In genomic region chr2:217611626-217612127, GRCh38 we compare ENCODE assay signal across 22 cellular contexts.
DNase-seq lines count a peak whose midpoint lies in the region; ATAC-seq and TF ChIP-seq lines count a peak whose summit lies in the region.
"Had no signal": no experiment of that assay in that cellular context is flagged by ENCODE, and none has a peak within 500 bp of the region (broad histone marks: within the 10 kb centered on the region; RNA-seq: fewer than 3 reads in every experiment).

No MANE protein-coding gene starts in this region.

- no peak for ATAC-seq in activated CD8-positive, alpha-beta T cell treated with anti-CD3 and anti-CD28 coated beads for 36 hours
- no peak for ATAC-seq in activated CD8-positive, alpha-beta T cell treated with anti-CD3 and anti-CD28 coated beads, Interleukin-2, amount 10 ng/mL, durations not matched to agents 7 days and 5 days
- ATAC-seq in activated naive CD4-positive, alpha-beta T cell treated with anti-CD3 and anti-CD28 coated beads, Interleukin-2, amount 50 U/mL, for 72 hours = no peak
- no peak for ATAC-seq in GM21360 (IDR thresholded peaks at IDR 0.05; ENCODE audit: unreplicated experiment)
- ATAC-seq: heart right ventricle; natural killer cell treated with Interleukin-12 subunit alpha and Interleukin-12 subunit beta and Interleukin-15 and Interleukin-18, amount 100 ng/mL, for 72 hours had no signal

- CTCF ChIA-PET in activated CD8-positive, alpha-beta T cell treated with anti-CD3 and anti-CD28 coated beads for 36 hours (lab: Charles Lee) = interaction anchor here (1.3 kb wide), 1 partner anchor 40 kb away, joined by 3 read pairs; no protein-coding TSS in a partner anchor
- CTCF ChIA-PET in activated CD8-positive, alpha-beta T cell treated with anti-CD3 and anti-CD28 coated beads, Interleukin-2, amount 10 ng/mL, durations not matched to agents 7 days and 5 days (lab: Charles Lee) = no interaction called here

- DNase-seq in activated CD8-positive, alpha-beta T cell treated with anti-CD3 and anti-CD28 coated beads for 36 hours = peak; percentile 7
- no peak for DNase-seq in activated CD8-positive, alpha-beta T cell treated with anti-CD3 and anti-CD28 coated beads, Interleukin-2, amount 10 ng/mL, durations not matched to agents 7 days and 5 days
- peak; percentile 70 for DNase-seq in G401 (ENCODE audit: low spot score)
- no peak for DNase-seq in activated naive CD4-positive, alpha-beta T cell treated with anti-CD3 and anti-CD28 coated beads, Interleukin-2, amount 50 U/mL, for 72 hours (ENCODE audit: low spot score in 2 of 2)
- DNase-seq in neural crest cell (ENCODE audit: low read depth, low spot score) = no peak
- no peak for DNase-seq in kidney glomerular epithelial cell (lab: John Stamatoyannopoulos, UW)
- no peak for DNase-seq in NOMO-1 treated with dmso at 0.1 percent for 144 hours (lab: John Stamatoyannopoulos, UW; ENCODE audit: unreplicated experiment)
- DNase-seq: activated CD8-positive, alpha-beta memory T cell treated with anti-CD3 and anti-CD28 coated beads, Interleukin-2, amount 50 U/mL, for 48 hours; effector CD4-positive, alpha-beta T cell; erythroblast; foreskin fibroblast; heart right ventricle; Kasumi-1; left ventricle myocardium inferior; NCI-H1694 treated with DMSO at 0.1 percent for 48 hours; NCI-H2171 treated with DMSO at 0.1 percent for 48 hours; NCI-H526; sigmoid colon had no signal

- no peak overlapping the region for H3K4me3 Mint-ChIP-seq in activated CD8-positive, alpha-beta T cell treated with anti-CD3 and anti-CD28 coated beads for 36 hours
- no peak overlapping the region for H3K4me3 Mint-ChIP-seq in activated CD8-positive, alpha-beta T cell treated with anti-CD3 and anti-CD28 coated beads, Interleukin-2, amount 10 ng/mL, durations not matched to agents 7 days and 5 days
- no peak overlapping the region for H3K4me3 Mint-ChIP-seq in neural crest cell
- H3K4me3 Mint-ChIP-seq: brain; mesothelial cell of epicardium; natural killer cell treated with Interleukin-12 subunit alpha and Interleukin-12 subunit beta and Interleukin-15 and Interleukin-18, amount 100 ng/mL, for 72 hours had no signal

- H3K4me1 Mint-ChIP-seq in activated CD8-positive, alpha-beta T cell treated with anti-CD3 and anti-CD28 coated beads for 36 hours (ENCODE audit: low read depth) = peaks cover 44% of the 10 kb centered on the region
- peaks cover 24% of the 10 kb centered on the region for H3K4me1 Mint-ChIP-seq in activated CD8-positive, alpha-beta T cell treated with anti-CD3 and anti-CD28 coated beads, Interleukin-2, amount 10 ng/mL, durations not matched to agents 7 days and 5 days (ENCODE audit: low read depth)
- peaks cover 21% of the 10 kb centered on the region for H3K4me1 Mint-ChIP-seq in neural crest cell

- H3K9me3 Mint-ChIP-seq in activated CD8-positive, alpha-beta T cell treated with anti-CD3 and anti-CD28 coated beads for 36 hours = no peaks in the 10 kb centered on the region
- no peaks in the 10 kb centered on the region for H3K9me3 Mint-ChIP-seq in activated CD8-positive, alpha-beta T cell treated with anti-CD3 and anti-CD28 coated beads, Interleukin-2, amount 10 ng/mL, durations not matched to agents 7 days and 5 days (ENCODE audit: insufficient read depth)
- H3K9me3 Mint-ChIP-seq in activated naive CD4-positive, alpha-beta T cell treated with anti-CD3 and anti-CD28 coated beads, Interleukin-2, amount 50 U/mL, for 72 hours = peaks cover 2 to 5% of the 10 kb centered on the region in 2 donors
- no peaks in the 10 kb centered on the region for H3K9me3 Mint-ChIP-seq in neural crest cell
- H3K9me3 Mint-ChIP-seq: brain; mesothelial cell of epicardium; natural killer cell treated with Interleukin-12 subunit alpha and Interleukin-12 subunit beta and Interleukin-15 and Interleukin-18, amount 100 ng/mL, for 72 hours had no signal

- H3K36me3 Mint-ChIP-seq in activated CD8-positive, alpha-beta T cell treated with anti-CD3 and anti-CD28 coated beads for 36 hours (ENCODE audit: low read depth) = peaks cover 5% of the 10 kb centered on the region
- no peaks in the 10 kb centered on the region for H3K36me3 Mint-ChIP-seq in activated CD8-positive, alpha-beta T cell treated with anti-CD3 and anti-CD28 coated beads, Interleukin-2, amount 10 ng/mL, durations not matched to agents 7 days and 5 days (ENCODE audit: low read depth)
- H3K36me3 Mint-ChIP-seq in activated naive CD4-positive, alpha-beta T cell treated with anti-CD3 and anti-CD28 coated beads, Interleukin-2, amount 50 U/mL, for 72 hours = peaks cover 0 to 7% of the 10 kb centered on the region in 2 donors
- H3K36me3 Mint-ChIP-seq in neural crest cell (ENCODE audit: low read depth) = no peaks in the 10 kb centered on the region
- H3K36me3 Mint-ChIP-seq: brain; mesothelial cell of epicardium; natural killer cell treated with Interleukin-12 subunit alpha and Interleukin-12 subunit beta and Interleukin-15 and Interleukin-18, amount 100 ng/mL, for 72 hours had no signal

- no peak for TF ChIP-seq CTCF in activated CD8-positive, alpha-beta T cell treated with anti-CD3 and anti-CD28 coated beads for 36 hours (IDR thresholded peaks at IDR 0.05)
- no peak for TF ChIP-seq CTCF in neural crest cell (conservative IDR thresholded peaks at IDR 0.05)

- intact Hi-C loops in activated CD8-positive, alpha-beta T cell treated with anti-CD3 and anti-CD28 coated beads for 36 hours (cut with micrococcal nuclease) = no loop called here

- in situ Hi-C loops in G401 (cut with HindIII; ENCODE audit: low sequenced_read_pairs) = no loop called here

- POLR2A ChIA-PET in activated CD8-positive, alpha-beta T cell treated with anti-CD3 and anti-CD28 coated beads for 36 hours (lab: Charles Lee) = interaction anchor here (0.5 to 1.5 kb wide), 3 partner anchors 18 to 491 kb away, joined by 3 to 5 read pairs (median 3); no protein-coding TSS in a partner anchor
- POLR2A ChIA-PET in activated CD8-positive, alpha-beta T cell treated with anti-CD3 and anti-CD28 coated beads, Interleukin-2, amount 10 ng/mL, durations not matched to agents 7 days and 5 days (lab: Charles Lee) = no interaction called here

- no peaks in the 10 kb centered on the region for H3K27me3 Mint-ChIP-seq in activated CD8-positive, alpha-beta T cell treated with anti-CD3 and anti-CD28 coated beads for 36 hours
- no peaks in the 10 kb centered on the region for H3K27me3 Mint-ChIP-seq in activated CD8-positive, alpha-beta T cell treated with anti-CD3 and anti-CD28 coated beads, Interleukin-2, amount 10 ng/mL, durations not matched to agents 7 days and 5 days (ENCODE audit: low read depth)
- H3K27me3 Mint-ChIP-seq in neural crest cell (ENCODE audit: low read depth) = no peaks in the 10 kb centered on the region
- H3K27me3 Mint-ChIP-seq: brain had no signal

- peak overlapping the region; percentile 81 for H3K27ac Mint-ChIP-seq in activated CD8-positive, alpha-beta T cell treated with anti-CD3 and anti-CD28 coated beads for 36 hours
- no peak overlapping the region for H3K27ac Mint-ChIP-seq in activated CD8-positive, alpha-beta T cell treated with anti-CD3 and anti-CD28 coated beads, Interleukin-2, amount 10 ng/mL, durations not matched to agents 7 days and 5 days
- peak overlapping the region; percentile 86 to 89 for H3K27ac Mint-ChIP-seq in activated naive CD4-positive, alpha-beta T cell treated with anti-CD3 and anti-CD28 coated beads, Interleukin-2, amount 50 U/mL, for 72 hours
- H3K27ac Mint-ChIP-seq in neural crest cell (ENCODE audit: unreplicated experiment) = peak overlapping the region; percentile 52
- H3K27ac Mint-ChIP-seq: brain; natural killer cell treated with Interleukin-12 subunit alpha and Interleukin-12 subunit beta and Interleukin-15 and Interleukin-18, amount 100 ng/mL, for 72 hours had no signal

Comparison
In these comparisons a context has a peak if more than half of its experiments do, and no peak if none do; other contexts are left out.
1. DNase-seq: peak in activated CD8-positive, alpha-beta T cell treated with anti-CD3 and anti-CD28 coated beads for 36 hours (single experiment) and G401 (single experiment); none in activated CD8-positive, alpha-beta T cell treated with anti-CD3 and anti-CD28 coated beads, Interleukin-2, amount 10 ng/mL, durations not matched to agents 7 days and 5 days (single experiment), activated naive CD4-positive, alpha-beta T cell treated with anti-CD3 and anti-CD28 coated beads, Interleukin-2, amount 50 U/mL, for 72 hours (0 of 2), neural crest cell (single experiment), kidney glomerular epithelial cell (single experiment) and NOMO-1 treated with dmso at 0.1 percent for 144 hours (single experiment).